In the genomic region with DNA sequence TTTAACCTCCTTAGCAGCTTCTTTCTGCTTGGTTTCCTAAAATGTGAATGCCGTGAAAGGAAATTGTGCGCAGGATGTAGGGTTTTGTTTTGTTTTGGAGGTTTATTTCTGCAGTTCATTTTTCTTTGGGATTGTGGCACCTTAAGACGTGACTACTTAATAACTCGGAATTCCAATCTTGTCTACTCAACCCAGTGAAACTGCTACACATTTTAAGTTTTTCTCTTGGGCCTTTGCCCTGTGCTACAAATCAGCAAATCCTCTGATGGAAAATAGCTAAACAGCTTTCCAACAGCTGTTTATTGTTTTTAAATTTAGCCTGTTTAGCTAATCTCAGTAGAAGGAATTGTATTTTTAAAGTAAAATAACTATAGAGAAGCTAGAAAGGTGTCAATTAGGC, we compare ENCODE assay signal across 14 cellular contexts. TPM values are rescaled to one million over a fixed set of nuclear protein-coding genes. Genes with fewer than 3 reads are reported as not detected.
DNase-seq lines count a peak whose midpoint lies in the region; TF ChIP-seq lines count a peak whose summit lies in the region.
"Had no signal": no experiment of that assay in that cellular context is flagged by ENCODE, and none has a peak within 500 bp of the region (broad histone marks: within the 10 kb centered on the region; RNA-seq: fewer than 3 reads in every experiment).

No MANE protein-coding gene starts in this region.

- no peak for TF ChIP-seq POLR2A in lower leg skin (IDR thresholded peaks at IDR 0.05)

- 69 to 78% methylated on average over 4 of the region's 4 CpGs for WGBS in lower leg skin, 2 donors

- DNase-seq in AG08396 (ENCODE audit: low spot score) (peak; percentile 3), GM04503 (ENCODE audit: low read depth) (peak; percentile 31), fibroblast of mammary gland (ENCODE audit: low read depth) (peak; percentile 5), retinal pigment epithelial cell (ENCODE audit: low read depth) (peak; percentile 46), lower leg skin (ENCODE audit: low spot score in 2 of 2) (no peak), amniotic stem cell (lab: John Stamatoyannopoulos, UW) (no peak)
- DNase-seq in stimulated activated naive CD4-positive, alpha-beta T cell treated with Interleukin-2 at 50 U/mL for 16 hours (lab: John Stamatoyannopoulos, UW), result no peak
- DNase-seq: AML-193; Caco-2; CD4-positive, alpha-beta T cell; GDM1; HCEC 1CT had no signal

- TF ChIP-seq CTCF in fibroblast of mammary gland (conservative IDR thresholded peaks at IDR 0.05; ENCODE audit: control insufficient read depth, insufficient read depth, low read depth, low read length), result no peak
- no peak for TF ChIP-seq CTCF in retinal pigment epithelial cell (conservative IDR thresholded peaks at IDR 0.05; ENCODE audit: low read depth, low read length)
- TF ChIP-seq CTCF in lower leg skin (IDR thresholded peaks at IDR 0.05), result no peak

- intact Hi-C loops in lower leg skin (cut with DNase I; ENCODE audit: low total_unique reads), result no loop called here

- H3K4me3 ChIP-seq in fibroblast of mammary gland (ENCODE audit: control insufficient read depth, low read depth, low read length) (no peak overlapping the region), retinal pigment epithelial cell (ENCODE audit: low read length) (no peak overlapping the region), lower leg skin (ENCODE audit: low read depth, poor library complexity, severe bottlenecking) (no peak overlapping the region)
- H3K4me3 ChIP-seq: GM23338, K562 had no signal

RNA-seq across cellular contexts. Expression of gene OPA1, which starts 48.4 kb away (rescaled TPM):
- total RNA-seq in lower leg skin, result 10 to 100 TPM; 33.0 to 57.4 (median 39.4) TPM

Comparison
In these comparisons a context has a peak if more than half of its experiments do, and no peak if none do; other contexts are left out.
1. DNase-seq: peak in AG08396 (single experiment), GM04503 (single experiment), fibroblast of mammary gland (single experiment) and retinal pigment epithelial cell (single experiment); none in stimulated activated naive CD4-positive, alpha-beta T cell treated with Interleukin-2 at 50 U/mL for 16 hours (single experiment), lower leg skin (0 of 2) and amniotic stem cell (single experiment).